13 cellular contexts compared by ENCODE assay signal in genomic region chr19:39941151-39941550, GRCh38. TPM values are rescaled to one million over a fixed set of nuclear protein-coding genes. Genes with fewer than 3 reads are reported as not detected.
DNase-seq lines count a peak whose midpoint lies in the region; ATAC-seq and TF ChIP-seq lines count a peak whose summit lies in the region.
"Had no signal": no experiment of that assay in that cellular context is flagged by ENCODE, and none has a peak within 500 bp of the region (broad histone marks: within the 10 kb centered on the region; RNA-seq: fewer than 3 reads in every experiment).

No MANE protein-coding gene starts in this region.

- peaks cover 63% of the 10 kb centered on the region for H3K4me1 ChIP-seq in effector memory CD4-positive, alpha-beta T cell (ENCODE audit: control insufficient read depth, insufficient read depth, low read length, poor library complexity, severe bottlenecking)
- peaks cover 0 to 48% of the 10 kb centered on the region in 2 donors for H3K4me1 ChIP-seq in left lung

- POLR2A ChIA-PET in activated CD4-positive, alpha-beta T cell treated with anti-CD3 and anti-CD28 coated beads for 36 hours (lab: Charles Lee): interaction anchor here (1.1 kb wide), 1 partner anchor 29 kb away, joined by 10 read pairs; no protein-coding TSS in a partner anchor

- H3K27ac ChIP-seq in effector memory CD4-positive, alpha-beta T cell (ENCODE audit: insufficient read depth, low read length, poor library complexity, severe bottlenecking): peak overlapping the region; percentile 86
- H3K27ac ChIP-seq in left lung: no peak overlapping the region

- DNase-seq in activated CD4-positive, alpha-beta T cell treated with anti-CD3 and anti-CD28 coated beads for 36 hours: no peak
- DNase-seq in activated CD4-positive, alpha-beta T cell treated with anti-CD3 and anti-CD28 coated beads, Interleukin-2, amount 50 U/mL, for 48 hours: no peak
- DNase-seq in T-helper 2 cell (peak in 3 of 5 experiments; percentile 20 to 77 (median 55)), left lung (no peak)
- peak in 2 of 3 donors; percentile 8 to 13 for DNase-seq in effector memory CD4-positive, alpha-beta T cell
- DNase-seq in effector CD8-positive, alpha-beta T cell (lab: John Stamatoyannopoulos, UW): no peak
- DNase-seq: 8988T; MG63; NCI-H524; stimulated activated CD4-positive, alpha-beta T cell treated with anti-CD3 and anti-CD28 coated beads, Interleukin-12 subunit alpha, Interleukin-12 subunit beta, amount 100 ng/mL, for 4 hours had no signal

- peaks cover 22% of the 10 kb centered on the region for H3K9me3 Mint-ChIP-seq in activated CD4-positive, alpha-beta T cell treated with anti-CD3 and anti-CD28 coated beads for 36 hours (ENCODE audit: low read depth)
- H3K9me3 Mint-ChIP-seq in stimulated activated memory B cell treated with anti-CD40 and anti-IgM and Interleukin-4, amounts not matched to agents 10 μg/mL and 1 μg/mL and 100 μg/mL, for 72 hours: peaks cover 7% of the 10 kb centered on the region

- H3K27me3 Mint-ChIP-seq in activated CD4-positive, alpha-beta T cell treated with anti-CD3 and anti-CD28 coated beads for 36 hours: no peaks in the 10 kb centered on the region
- H3K27me3 Mint-ChIP-seq in stimulated activated memory B cell treated with anti-CD40 and anti-IgM and Interleukin-4, amounts not matched to agents 10 μg/mL and 1 μg/mL and 100 μg/mL, for 72 hours: no peaks in the 10 kb centered on the region

- H3K9me3 ChIP-seq in effector memory CD4-positive, alpha-beta T cell (ENCODE audit: control insufficient read depth, low read length): no peaks in the 10 kb centered on the region
- peaks cover 0 to 7% of the 10 kb centered on the region in 2 donors for H3K9me3 ChIP-seq in left lung

- H3K4me3 Mint-ChIP-seq in activated CD4-positive, alpha-beta T cell treated with anti-CD3 and anti-CD28 coated beads for 36 hours: peak overlapping the region; percentile 54
- peak overlapping the region; percentile 59 for H3K4me3 Mint-ChIP-seq in stimulated activated memory B cell treated with anti-CD40 and anti-IgM and Interleukin-4, amounts not matched to agents 10 μg/mL and 1 μg/mL and 100 μg/mL, for 72 hours

- H3K4me3 ChIP-seq in effector memory CD4-positive, alpha-beta T cell (ENCODE audit: insufficient read depth, low read depth, low read length, poor library complexity, severe bottlenecking): peak overlapping the region; percentile 11
- no peak overlapping the region for H3K4me3 ChIP-seq in left lung
- H3K4me3 ChIP-seq: MG63 had no signal

- intact Hi-C loops in activated CD4-positive, alpha-beta T cell treated with anti-CD3 and anti-CD28 coated beads for 36 hours (cut with DNase I, micrococcal nuclease): loop anchor here in 1 of 2 experiments (2.0 kb wide), 1 partner anchor 30 kb away; the partner anchor contains the start of gene PSMC4
- intact Hi-C loops in left lung (cut with DNase I): no loop called here

- H3K27ac Mint-ChIP-seq in activated CD4-positive, alpha-beta T cell treated with anti-CD3 and anti-CD28 coated beads for 36 hours: peak overlapping the region; percentile 79
- H3K27ac Mint-ChIP-seq in stimulated activated memory B cell treated with anti-CD40 and anti-IgM and Interleukin-4, amounts not matched to agents 10 μg/mL and 1 μg/mL and 100 μg/mL, for 72 hours: peak overlapping the region; percentile 57

- H3K36me3 ChIP-seq in effector memory CD4-positive, alpha-beta T cell (ENCODE audit: control insufficient read depth, insufficient read depth, low read length): no peaks in the 10 kb centered on the region
- H3K36me3 ChIP-seq in left lung: no peaks in the 10 kb centered on the region
- H3K36me3 ChIP-seq: MG63 had no signal

- peaks cover 8% of the 10 kb centered on the region for H3K36me3 Mint-ChIP-seq in activated CD4-positive, alpha-beta T cell treated with anti-CD3 and anti-CD28 coated beads for 36 hours (ENCODE audit: low read depth)
- H3K36me3 Mint-ChIP-seq in stimulated activated memory B cell treated with anti-CD40 and anti-IgM and Interleukin-4, amounts not matched to agents 10 μg/mL and 1 μg/mL and 100 μg/mL, for 72 hours: peaks cover 16% of the 10 kb centered on the region

- H3K27me3 ChIP-seq in effector memory CD4-positive, alpha-beta T cell (replicated peaks; ENCODE audit: control insufficient read depth, insufficient read depth, low read length, poor library complexity, severe bottlenecking): no peaks in the 10 kb centered on the region
- peaks cover 0 to 89% of the 10 kb centered on the region in 2 donors for H3K27me3 ChIP-seq in left lung
- H3K27me3 ChIP-seq: MG63 had no signal

- H3K4me1 Mint-ChIP-seq in activated CD4-positive, alpha-beta T cell treated with anti-CD3 and anti-CD28 coated beads for 36 hours: peaks cover 80% of the 10 kb centered on the region
- peaks cover 71% of the 10 kb centered on the region for H3K4me1 Mint-ChIP-seq in stimulated activated memory B cell treated with anti-CD40 and anti-IgM and Interleukin-4, amounts not matched to agents 10 μg/mL and 1 μg/mL and 100 μg/mL, for 72 hours

- TF ChIP-seq CTCF in left lung (IDR thresholded peaks at IDR 0.05): no peak

- no peak for ATAC-seq in activated CD4-positive, alpha-beta T cell treated with anti-CD3 and anti-CD28 coated beads for 36 hours
- no peak for ATAC-seq in stimulated activated memory B cell treated with anti-CD40 and anti-IgM and Interleukin-4, amounts not matched to agents 10 μg/mL and 1 μg/mL and 100 μg/mL, for 72 hours
- ATAC-seq in HG02938 (IDR thresholded peaks at IDR 0.05; ENCODE audit: unreplicated experiment): no peak
- no peak for ATAC-seq in left lung
- ATAC-seq: HCT116 had no signal

- CTCF ChIA-PET in activated CD4-positive, alpha-beta T cell treated with anti-CD3 and anti-CD28 coated beads for 36 hours (lab: Charles Lee): interaction anchor here (0.6 to 1.3 kb wide), 5 partner anchors 12 to 1858 kb away, joined by 3 to 5 read pairs (median 3); partner anchors contain the start of gene PSMC4

RNA-seq across cellular contexts. Expression of gene FCGBP, which starts 6.7 kb away (rescaled TPM):
- 1 to 10 TPM; 4.9 TPM for total RNA-seq in activated CD4-positive, alpha-beta T cell treated with anti-CD3 and anti-CD28 coated beads for 36 hours
- 10 to 100 TPM; 11.1 to 14.8 TPM for total RNA-seq in left lung

RNA-seq across cellular contexts. Expression of gene PSMC4, which starts 29.8 kb away (rescaled TPM):
- total RNA-seq in activated CD4-positive, alpha-beta T cell treated with anti-CD3 and anti-CD28 coated beads for 36 hours: 100 to 1,000 TPM; 114 to 140 TPM
- 10 to 100 TPM; 59.8 to 94.9 TPM for total RNA-seq in left lung

RNA-seq across cellular contexts. Expression of gene ZNF546, which starts 55.7 kb away (rescaled TPM):
- 1 to 10 TPM; 6.3 to 6.9 TPM for total RNA-seq in activated CD4-positive, alpha-beta T cell treated with anti-CD3 and anti-CD28 coated beads for 36 hours
- 1 to 10 TPM; 5.1 to 5.4 TPM for total RNA-seq in left lung

Comparison
In these comparisons a context has a peak if more than half of its experiments do, and no peak if none do; other contexts are left out.
1. DNase-seq: peak in T-helper 2 cell (3 of 5) and effector memory CD4-positive, alpha-beta T cell (2 of 3); none in activated CD4-positive, alpha-beta T cell treated with anti-CD3 and anti-CD28 coated beads for 36 hours (single experiment), activated CD4-positive, alpha-beta T cell treated with anti-CD3 and anti-CD28 coated beads, Interleukin-2, amount 50 U/mL, for 48 hours (0 of 2), left lung (0 of 2) and effector CD8-positive, alpha-beta T cell (single experiment).